Comparison of ENCODE assay signal across 11 cellular contexts in the genomic region with DNA sequence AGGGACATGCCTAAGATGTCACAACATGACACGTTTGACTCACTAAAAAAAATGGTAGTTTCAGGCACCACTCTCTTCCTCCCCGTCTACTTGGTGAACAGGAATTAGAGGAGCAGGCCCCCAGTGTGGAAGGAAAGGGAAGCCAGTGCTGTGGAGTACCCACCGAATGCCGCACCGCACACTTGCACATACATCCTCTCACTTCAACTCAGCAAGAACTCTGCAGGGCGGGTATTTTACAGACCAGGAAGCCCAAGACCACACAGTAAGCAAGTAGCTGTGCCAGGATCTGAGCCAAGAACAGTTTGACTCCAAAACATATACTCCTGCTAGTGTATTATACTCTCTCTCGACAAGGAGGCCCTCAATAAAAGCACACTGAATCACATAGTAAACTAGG.
A peak's percentile ranks its signal among the peaks of the same experiment; 100 is the strongest.
DNase-seq lines count a peak whose midpoint lies in the region; ATAC-seq and TF ChIP-seq lines count a peak whose summit lies in the region.
"Had no signal": no experiment of that assay in that cellular context is flagged by ENCODE, and none has a peak within 500 bp of the region (broad histone marks: within the 10 kb centered on the region; RNA-seq: fewer than 3 reads in every experiment).

No MANE protein-coding gene starts in this region.

- peaks cover 59% of the 10 kb centered on the region for H3K36me3 Mint-ChIP-seq in CD4-positive, CD25-positive, alpha-beta regulatory T cell
- peaks cover 73% of the 10 kb centered on the region for H3K36me3 Mint-ChIP-seq in activated naive CD8-positive, alpha-beta T cell treated with anti-CD3 and anti-CD28 coated beads, Interleukin-2, amount 10 ng/mL, durations not matched to agents 7 days and 5 days
- peaks cover 6 to 69% (median 47%) of the 10 kb centered on the region in 5 donors for H3K36me3 Mint-ChIP-seq in naive thymus-derived CD4-positive, alpha-beta T cell
- no peaks in the 10 kb centered on the region for H3K36me3 Mint-ChIP-seq in osteocyte (ENCODE audit: unreplicated experiment)

- peak in 1 of 3 donors; percentile 32 for DNase-seq in CD4-positive, CD25-positive, alpha-beta regulatory T cell
- DNase-seq in KBM-7 (peak; percentile 79), Karpas-422 (no peak), osteocyte (ENCODE audit: extremely low spot score, unreplicated experiment) (no peak), NCI-H2029 (lab: John Stamatoyannopoulos, UW) (no peak), RWPE1 (ENCODE audit: low spot score) (no peak)
- peak; percentile 54 for DNase-seq in activated naive CD8-positive, alpha-beta T cell treated with anti-CD3 and anti-CD28 coated beads, Interleukin-2, amount 10 ng/mL, durations not matched to agents 7 days and 5 days
- peak in 6 of 9 donors; percentile 16 to 53 (median 41) for DNase-seq in naive thymus-derived CD4-positive, alpha-beta T cell
- DNase-seq: amygdala had no signal

- H3K27ac ChIP-seq in CD4-positive, CD25-positive, alpha-beta regulatory T cell (ENCODE audit: insufficient read depth, low read length, poor library complexity, severe bottlenecking) = no peak overlapping the region
- H3K27ac ChIP-seq in naive thymus-derived CD4-positive, alpha-beta T cell (ENCODE audit: low read depth, low read length) = no peak overlapping the region
- H3K27ac ChIP-seq in Karpas-422 (ENCODE audit: low read length) = no peak overlapping the region
- no peak overlapping the region for H3K27ac ChIP-seq in RWPE1
- H3K27ac ChIP-seq: C4-2B had no signal

- peaks cover 3% of the 10 kb centered on the region for H3K36me3 ChIP-seq in CD4-positive, CD25-positive, alpha-beta regulatory T cell (ENCODE audit: control insufficient read depth, insufficient read depth, low read length)
- H3K36me3 ChIP-seq in naive thymus-derived CD4-positive, alpha-beta T cell (ENCODE audit: control insufficient read depth in 2 of 3, insufficient read depth in 3 of 3, low read length in 3 of 3) = no peaks in the 10 kb centered on the region
- H3K36me3 ChIP-seq in Karpas-422 (ENCODE audit: insufficient read depth, low read length) = peaks cover 5% of the 10 kb centered on the region; the same call in 1 of the 2 replicates

- intact Hi-C loops in naive thymus-derived CD4-positive, alpha-beta T cell (cut with micrococcal nuclease) = loop anchor here (1.0 to 10.0 kb wide), 6 partner anchors 17 to 235 kb away; partner anchors contain the start of gene BCL2 (in 2 of the 2)

- peaks cover 33 to 83% (median 55%) of the 10 kb centered on the region in 4 donors for H3K4me1 Mint-ChIP-seq in CD4-positive, CD25-positive, alpha-beta regulatory T cell
- peaks cover 56% of the 10 kb centered on the region for H3K4me1 Mint-ChIP-seq in activated naive CD8-positive, alpha-beta T cell treated with anti-CD3 and anti-CD28 coated beads, Interleukin-2, amount 10 ng/mL, durations not matched to agents 7 days and 5 days
- H3K4me1 Mint-ChIP-seq in naive thymus-derived CD4-positive, alpha-beta T cell = peaks cover 53 to 89% (median 70%) of the 10 kb centered on the region in 7 donors
- peaks cover 17% of the 10 kb centered on the region for H3K4me1 Mint-ChIP-seq in osteocyte (ENCODE audit: unreplicated experiment)

- H3K9me3 ChIP-seq in CD4-positive, CD25-positive, alpha-beta regulatory T cell (ENCODE audit: control insufficient read depth in 2 of 2, low read length in 2 of 2) = no peaks in the 10 kb centered on the region
- no peaks in the 10 kb centered on the region for H3K9me3 ChIP-seq in naive thymus-derived CD4-positive, alpha-beta T cell (ENCODE audit: control insufficient read depth in 2 of 3, low read length in 3 of 3)
- no peaks in the 10 kb centered on the region for H3K9me3 ChIP-seq in Karpas-422 (ENCODE audit: low read length)

- TF ChIP-seq CTCF in osteocyte (IDR thresholded peaks at IDR 0.05) = no peak
- no peak for TF ChIP-seq CTCF in RWPE1 (conservative IDR thresholded peaks at IDR 0.05; ENCODE audit: low read depth)

- H3K9me3 Mint-ChIP-seq in CD4-positive, CD25-positive, alpha-beta regulatory T cell = peaks cover 0 to 6% (median 0%) of the 10 kb centered on the region in 7 donors
- H3K9me3 Mint-ChIP-seq in activated naive CD8-positive, alpha-beta T cell treated with anti-CD3 and anti-CD28 coated beads, Interleukin-2, amount 10 ng/mL, durations not matched to agents 7 days and 5 days = peaks cover 4% of the 10 kb centered on the region
- H3K9me3 Mint-ChIP-seq in naive thymus-derived CD4-positive, alpha-beta T cell = peaks cover 0 to 13% (median 4%) of the 10 kb centered on the region in 11 donors
- peaks cover 4% of the 10 kb centered on the region for H3K9me3 Mint-ChIP-seq in osteocyte (ENCODE audit: unreplicated experiment)

- H3K4me2 ChIP-seq in Karpas-422 (ENCODE audit: low read depth, low read length, poor library complexity, severe bottlenecking) = no peak overlapping the region

- no peaks in the 10 kb centered on the region for H3K27me3 ChIP-seq in CD4-positive, CD25-positive, alpha-beta regulatory T cell (ENCODE audit: control insufficient read depth, insufficient read depth, low read length)
- H3K27me3 ChIP-seq in naive thymus-derived CD4-positive, alpha-beta T cell (ENCODE audit: control insufficient read depth in 2 of 2, insufficient read depth in 2 of 2, low read length in 2 of 2) = no peaks in the 10 kb centered on the region
- no peaks in the 10 kb centered on the region for H3K27me3 ChIP-seq in Karpas-422 (ENCODE audit: low read length)

- H3K27me3 Mint-ChIP-seq in CD4-positive, CD25-positive, alpha-beta regulatory T cell = no peaks in the 10 kb centered on the region
- no peaks in the 10 kb centered on the region for H3K27me3 Mint-ChIP-seq in activated naive CD8-positive, alpha-beta T cell treated with anti-CD3 and anti-CD28 coated beads, Interleukin-2, amount 10 ng/mL, durations not matched to agents 7 days and 5 days
- H3K27me3 Mint-ChIP-seq in naive thymus-derived CD4-positive, alpha-beta T cell = no peaks in the 10 kb centered on the region
- H3K27me3 Mint-ChIP-seq in osteocyte (ENCODE audit: unreplicated experiment) = no peaks in the 10 kb centered on the region

- in situ Hi-C loops in KBM-7 (cut with MboI; ENCODE audit: low pct_unique_long_range_greater_than_20kb, low sequenced_read_pairs) = no loop called here

- H3K27ac Mint-ChIP-seq in CD4-positive, CD25-positive, alpha-beta regulatory T cell = peak overlapping the region; percentile 38 to 69 (median 64)
- peak overlapping the region; percentile 88 for H3K27ac Mint-ChIP-seq in activated naive CD8-positive, alpha-beta T cell treated with anti-CD3 and anti-CD28 coated beads, Interleukin-2, amount 10 ng/mL, durations not matched to agents 7 days and 5 days
- peak overlapping the region; percentile 7 to 89 (median 75) for H3K27ac Mint-ChIP-seq in naive thymus-derived CD4-positive, alpha-beta T cell
- no peak overlapping the region for H3K27ac Mint-ChIP-seq in osteocyte (ENCODE audit: unreplicated experiment)
- H3K27ac Mint-ChIP-seq: mesothelial cell of epicardium had no signal

- no peak overlapping the region for H3K9ac ChIP-seq in Karpas-422 (ENCODE audit: low read length)

- H3K4me3 Mint-ChIP-seq in CD4-positive, CD25-positive, alpha-beta regulatory T cell = peak overlapping the region in 3 of 4 donors; percentile 13 to 38 (median 23)
- H3K4me3 Mint-ChIP-seq in activated naive CD8-positive, alpha-beta T cell treated with anti-CD3 and anti-CD28 coated beads, Interleukin-2, amount 10 ng/mL, durations not matched to agents 7 days and 5 days = peak overlapping the region; percentile 68
- H3K4me3 Mint-ChIP-seq in naive thymus-derived CD4-positive, alpha-beta T cell = peak overlapping the region; percentile 25 to 74 (median 64)
- no peak overlapping the region for H3K4me3 Mint-ChIP-seq in osteocyte (ENCODE audit: unreplicated experiment)
- H3K4me3 Mint-ChIP-seq: mesothelial cell of epicardium had no signal

- CTCF ChIA-PET in naive thymus-derived CD4-positive, alpha-beta T cell (lab: Charles Lee) = interaction anchor here (1.1 kb wide), 1 partner anchor 11 kb away, joined by 3 read pairs; no protein-coding TSS in a partner anchor
- CTCF ChIA-PET in RWPE1 (lab: Yijun Ruan, JAX) = no interaction called here

- peaks cover 14% of the 10 kb centered on the region for H3K4me1 ChIP-seq in CD4-positive, CD25-positive, alpha-beta regulatory T cell (ENCODE audit: control insufficient read depth, insufficient read depth, low read length, poor library complexity, severe bottlenecking)
- peaks cover 0 to 26% of the 10 kb centered on the region in 2 donors for H3K4me1 ChIP-seq in naive thymus-derived CD4-positive, alpha-beta T cell (ENCODE audit: control insufficient read depth in 2 of 2, insufficient read depth in 2 of 2, low read length in 2 of 2)
- no peaks in the 10 kb centered on the region for H3K4me1 ChIP-seq in Karpas-422 (ENCODE audit: low read length)

- peak; percentile 17 to 42 for ATAC-seq in CD4-positive, CD25-positive, alpha-beta regulatory T cell (ENCODE audit: low read depth in 2 of 2)
- peak; percentile 94 for ATAC-seq in activated naive CD8-positive, alpha-beta T cell treated with anti-CD3 and anti-CD28 coated beads, Interleukin-2, amount 10 ng/mL, durations not matched to agents 7 days and 5 days (ENCODE audit: low read depth)
- ATAC-seq in naive thymus-derived CD4-positive, alpha-beta T cell = peak; percentile 74

- H2AFZ ChIP-seq in Karpas-422 (ENCODE audit: low read length) = no peak overlapping the region

- no peaks in the 10 kb centered on the region for H4K20me1 ChIP-seq in Karpas-422 (ENCODE audit: insufficient read depth, low read depth, low read length)

- POLR2A ChIA-PET in activated naive CD8-positive, alpha-beta T cell treated with anti-CD3 and anti-CD28 coated beads, Interleukin-2, amount 10 ng/mL, durations not matched to agents 7 days and 5 days (lab: Charles Lee) = interaction anchor here (1.0 kb wide), 1 partner anchor 222 kb away, joined by 3 read pairs; no protein-coding TSS in a partner anchor
- POLR2A ChIA-PET in naive thymus-derived CD4-positive, alpha-beta T cell (lab: Charles Lee) = interaction anchor here (0.7 to 2.2 kb wide), 10 partner anchors 9 to 92 kb away, joined by 3 to 8 read pairs (median 4); partner anchors contain the start of gene BCL2
- POLR2A ChIA-PET in RWPE1 (lab: Yijun Ruan, JAX; ENCODE audit: low non-redundant PET) = no interaction called here

- peaks cover 91% of the 10 kb centered on the region for H3K79me2 ChIP-seq in Karpas-422 (ENCODE audit: low read length)

- H3K4me3 ChIP-seq in CD4-positive, CD25-positive, alpha-beta regulatory T cell (ENCODE audit: low read depth, low read length) = no peak overlapping the region
- no peak overlapping the region for H3K4me3 ChIP-seq in naive thymus-derived CD4-positive, alpha-beta T cell (ENCODE audit: low read length)
- H3K4me3 ChIP-seq in Karpas-422 (ENCODE audit: low read length) = no peak overlapping the region

- no peaks in the 10 kb centered on the region for H3K9me2 ChIP-seq in Karpas-422 (replicated peaks; ENCODE audit: insufficient read depth, low read length)

Comparison
In these comparisons a context has a peak if more than half of its experiments do, and no peak if none do; other contexts are left out.
1. ATAC-seq: peak in every context shown above with its lines; median percentile 94 in activated naive CD8-positive, alpha-beta T cell treated with anti-CD3 and anti-CD28 coated beads, Interleukin-2, amount 10 ng/mL, durations not matched to agents 7 days and 5 days; 74 in naive thymus-derived CD4-positive, alpha-beta T cell; 30 in CD4-positive, CD25-positive, alpha-beta regulatory T cell.
2. DNase-seq: peak in KBM-7 (single experiment), activated naive CD8-positive, alpha-beta T cell treated with anti-CD3 and anti-CD28 coated beads, Interleukin-2, amount 10 ng/mL, durations not matched to agents 7 days and 5 days (single experiment) and naive thymus-derived CD4-positive, alpha-beta T cell (6 of 9); none in Karpas-422 (single experiment), osteocyte (single experiment), NCI-H2029 (single experiment) and RWPE1 (single experiment).